ENCODE assay signal across 15 cellular contexts in genomic region chr2:180516204-180516603, GRCh38.
DNase-seq lines count a peak whose midpoint lies in the region; ATAC-seq and TF ChIP-seq lines count a peak whose summit lies in the region.
"Had no signal": no experiment of that assay in that cellular context is flagged by ENCODE, and none has a peak within 500 bp of the region (broad histone marks: within the 10 kb centered on the region; RNA-seq: fewer than 3 reads in every experiment).

No MANE protein-coding gene starts in this region.

- intact Hi-C loops in psoas muscle (cut with DNase I) = no loop called here
- intact Hi-C loops in gastrocnemius medialis (cut with DNase I; ENCODE audit: low total_unique reads) = no loop called here

- peak; percentile 55 for ATAC-seq in HG02623 (IDR thresholded peaks at IDR 0.05; ENCODE audit: unreplicated experiment)
- ATAC-seq in HG03565 (IDR thresholded peaks at IDR 0.05; ENCODE audit: unreplicated experiment) = peak; percentile 38
- no peak for ATAC-seq in psoas muscle
- ATAC-seq in gastrocnemius medialis = no peak
- ATAC-seq in HG02970 (IDR thresholded peaks at IDR 0.05; ENCODE audit: low FRiP score, unreplicated experiment) = no peak

- 63 to 77% (median 67%) methylated on average over 2 of the region's 2 CpGs for WGBS in psoas muscle, 3 donors

- in situ Hi-C loops in gastrocnemius medialis (cut with MboI; ENCODE audit: low sequenced_read_pairs in 4 of 4) = no loop called here

- no peaks in the 10 kb centered on the region for H3K36me3 ChIP-seq in psoas muscle (ENCODE audit: insufficient read depth in 1 of 2, low read depth in 1 of 2)
- H3K36me3 ChIP-seq in gastrocnemius medialis = no peaks in the 10 kb centered on the region
- H3K36me3 ChIP-seq: sigmoid colon had no signal

- H3K4me1 ChIP-seq in psoas muscle = no peaks in the 10 kb centered on the region
- no peaks in the 10 kb centered on the region for H3K4me1 ChIP-seq in gastrocnemius medialis
- H3K4me1 ChIP-seq: sigmoid colon had no signal

- H3K27me3 ChIP-seq in psoas muscle (ENCODE audit: insufficient read depth in 3 of 3, low read length in 2 of 3) (no peaks in the 10 kb centered on the region), gastrocnemius medialis (no peaks in the 10 kb centered on the region)
- H3K27me3 ChIP-seq: sigmoid colon had no signal

- H3K27ac ChIP-seq in psoas muscle = no peak overlapping the region
- no peak overlapping the region for H3K27ac ChIP-seq in gastrocnemius medialis
- H3K27ac ChIP-seq: 22Rv1, sigmoid colon had no signal

- peak; percentile 6 to 42 for DNase-seq in NCI-H526 (lab: John Stamatoyannopoulos, UW)
- DNase-seq in NCI-H526 treated with DMSO at 0.1 percent for 48 hours (lab: John Stamatoyannopoulos, UW) = no peak
- DNase-seq in psoas muscle = no peak
- no peak for DNase-seq in NCI-H128 (lab: John Stamatoyannopoulos, UW; ENCODE audit: unreplicated experiment)
- DNase-seq in gastrocnemius medialis = no peak
- DNase-seq: activated CD4-positive, alpha-beta T cell treated with anti-CD3 and anti-CD28 coated beads for 48 hours; activated T-cell treated with anti-CD3 and anti-CD28 coated beads, Interleukin-2, amount 50 U/mL, for 1 hour; caudate nucleus; SHP77; sigmoid colon; stimulated activated CD4-positive, alpha-beta T cell treated with anti-CD3 and anti-CD28 coated beads, Interleukin-4, amount 100 ng/mL, for 24 hours had no signal

- H3K9me3 ChIP-seq in psoas muscle (no peaks in the 10 kb centered on the region), gastrocnemius medialis (no peaks in the 10 kb centered on the region)
- H3K9me3 ChIP-seq: sigmoid colon had no signal

- H3K4me3 ChIP-seq in psoas muscle (no peak overlapping the region), gastrocnemius medialis (no peak overlapping the region)
- H3K4me3 ChIP-seq: sigmoid colon had no signal

- no peak for TF ChIP-seq POLR2A in gastrocnemius medialis (IDR thresholded peaks at IDR 0.05)

- no peak for TF ChIP-seq CTCF in psoas muscle (IDR thresholded peaks at IDR 0.05)
- no peak for TF ChIP-seq CTCF in gastrocnemius medialis (IDR thresholded peaks at IDR 0.05 in 4 of 5, conservative IDR thresholded peaks at IDR 0.05 in 1 of 5)

Comparison
In these comparisons a context has a peak if more than half of its experiments do, and no peak if none do; other contexts are left out.
1. DNase-seq: peak in NCI-H526 (2 of 2); none in NCI-H526 treated with DMSO at 0.1 percent for 48 hours (single experiment), psoas muscle (0 of 2), NCI-H128 (single experiment) and gastrocnemius medialis (0 of 2).
2. ATAC-seq: peak in HG02623 (single experiment) and HG03565 (single experiment); none in psoas muscle (0 of 4), gastrocnemius medialis (0 of 2) and HG02970 (single experiment).